Comparison of ENCODE assay signal across 15 cellular contexts in genomic region chr17:56838687-56839086, GRCh38.
"Had no signal": no experiment of that assay in that cellular context is flagged by ENCODE, and none has a peak within 500 bp of the region (broad histone marks: within the 10 kb centered on the region; RNA-seq: fewer than 3 reads in every experiment).

No MANE protein-coding gene starts in this region.

- H3K4me3 ChIP-seq: gastrocnemius medialis, left lung, thyroid gland had no signal

- H3K36me3 ChIP-seq: gastrocnemius medialis, thyroid gland had no signal

- H3K27ac ChIP-seq: left lung had no signal

- H3K36me3 Mint-ChIP-seq: natural killer cell had no signal

- ATAC-seq: effector memory CD8-positive, alpha-beta T cell; gastrocnemius medialis; left lung; natural killer cell; SK-N-SH treated with all-trans-retinoic acid at 6 μM for 48 hours had no signal

- H3K9me3 ChIP-seq: gastrocnemius medialis, left lung, thyroid gland had no signal

- H3K27ac Mint-ChIP-seq: activated CD4-positive, alpha-beta T cell treated with anti-CD3 and anti-CD28 coated beads, Interleukin-2, amount 10 ng/mL, durations not matched to agents 24 days and 14 days; dendritic cell treated with granulocyte-macrophage colony-stimulating factor and Interleukin-4, amounts not matched to agents 40 ng/mL and 50 ng/mL, for 4 days; effector memory CD8-positive, alpha-beta T cell; memory B cell; natural killer cell had no signal

- H3K4me3 Mint-ChIP-seq: activated CD4-positive, alpha-beta T cell treated with anti-CD3 and anti-CD28 coated beads, Interleukin-2, amount 10 ng/mL, durations not matched to agents 24 days and 14 days; dendritic cell treated with granulocyte-macrophage colony-stimulating factor and Interleukin-4, amounts not matched to agents 40 ng/mL and 50 ng/mL, for 4 days; effector memory CD8-positive, alpha-beta T cell; memory B cell; natural killer cell had no signal

- H3K27me3 Mint-ChIP-seq: activated CD4-positive, alpha-beta T cell treated with anti-CD3 and anti-CD28 coated beads, Interleukin-2, amount 10 ng/mL, durations not matched to agents 24 days and 14 days; effector memory CD8-positive, alpha-beta T cell; memory B cell had no signal

- H3K9me3 Mint-ChIP-seq: activated CD4-positive, alpha-beta T cell treated with anti-CD3 and anti-CD28 coated beads, Interleukin-2, amount 10 ng/mL, durations not matched to agents 24 days and 14 days; dendritic cell treated with granulocyte-macrophage colony-stimulating factor and Interleukin-4, amounts not matched to agents 40 ng/mL and 50 ng/mL, for 4 days; effector memory CD8-positive, alpha-beta T cell; memory B cell; natural killer cell had no signal

- DNase-seq: activated CD4-positive, alpha-beta T cell treated with anti-CD3 and anti-CD28 coated beads, Interleukin-2, amount 10 ng/mL, durations not matched to agents 24 days and 14 days; activated CD4-positive, CD25-positive, alpha-beta regulatory T cell; activated CD8-positive, alpha-beta memory T cell treated with anti-CD3 and anti-CD28 coated beads for 24 hours; activated gamma-delta T cell; effector memory CD8-positive, alpha-beta T cell; erythroblast; gastrocnemius medialis; islet precursor cell; left lung; natural killer cell; stimulated activated CD4-positive, alpha-beta T cell treated with anti-CD3 and anti-CD28 coated beads, Interleukin-1b, Interleukin-23, amount 100 ng/mL, for 48 hours; thyroid gland had no signal

- H3K27me3 ChIP-seq: gastrocnemius medialis, thyroid gland had no signal
